ENCODE assay signal across 9 cellular contexts in genomic region chr10:69345402-69345801, GRCh38.
DNase-seq lines count a peak whose midpoint lies in the region; ATAC-seq and TF ChIP-seq lines count a peak whose summit lies in the region.
"Had no signal": no experiment of that assay in that cellular context is flagged by ENCODE, and none has a peak within 500 bp of the region (broad histone marks: within the 10 kb centered on the region; RNA-seq: fewer than 3 reads in every experiment).

No MANE protein-coding gene starts in this region.

- peak overlapping the region; percentile 65 to 95 (median 80) for H3K27ac Mint-ChIP-seq in CD14-positive monocyte
- H3K27ac Mint-ChIP-seq in activated T-helper 17 cell treated with anti-CD3 and anti-CD28 coated beads, Interleukin-2, amount 50 U/mL, for 72 hours: peak overlapping the region; percentile 87
- H3K27ac Mint-ChIP-seq in memory B cell: peak overlapping the region; percentile 88

- H3K4me3 Mint-ChIP-seq in CD14-positive monocyte: no peak overlapping the region
- peak overlapping the region; percentile 42 for H3K4me3 Mint-ChIP-seq in activated T-helper 17 cell treated with anti-CD3 and anti-CD28 coated beads, Interleukin-2, amount 50 U/mL, for 72 hours
- H3K4me3 Mint-ChIP-seq in memory B cell: peak overlapping the region; percentile 77

- intact Hi-C loops in CD14-positive monocyte (cut with micrococcal nuclease): loop anchor here in 1 of 2 donors (5.0 kb wide), 1 partner anchor 33 kb away; no protein-coding TSS in a partner anchor

- H3K9me3 Mint-ChIP-seq in CD14-positive monocyte: peaks cover 0 to 3% (median 0%) of the 10 kb centered on the region in 7 donors
- no peaks in the 10 kb centered on the region for H3K9me3 Mint-ChIP-seq in activated T-helper 17 cell treated with anti-CD3 and anti-CD28 coated beads, Interleukin-2, amount 50 U/mL, for 72 hours
- H3K9me3 Mint-ChIP-seq in memory B cell: no peaks in the 10 kb centered on the region

- DNase-seq in CD14-positive monocyte (ENCODE audit: low spot score): no peak
- peak; percentile 67 for DNase-seq in NCI-H1092 treated with DMSO at 0.1 percent for 48 hours (lab: John Stamatoyannopoulos, UW)
- no peak for DNase-seq in memory B cell (ENCODE audit: low spot score in 2 of 2)
- no peak for DNase-seq in ureter (ENCODE audit: low spot score)
- DNase-seq in SK-N-DZ (ENCODE audit: low spot score): no peak
- DNase-seq: EL had no signal

- H3K27me3 Mint-ChIP-seq in CD14-positive monocyte (ENCODE audit: low read depth in 3 of 3) (peaks cover 0 to 6% (median 0%) of the 10 kb centered on the region in 3 donors), memory B cell (no peaks in the 10 kb centered on the region)
- no peaks in the 10 kb centered on the region for H3K27me3 Mint-ChIP-seq in activated T-helper 17 cell treated with anti-CD3 and anti-CD28 coated beads, Interleukin-2, amount 50 U/mL, for 72 hours

- H3K36me3 Mint-ChIP-seq in CD14-positive monocyte (peaks cover 33 to 49% of the 10 kb centered on the region in 2 donors), memory B cell (peaks cover 19% of the 10 kb centered on the region)
- H3K36me3 Mint-ChIP-seq in activated T-helper 17 cell treated with anti-CD3 and anti-CD28 coated beads, Interleukin-2, amount 50 U/mL, for 72 hours (ENCODE audit: low read depth): peaks cover 94% of the 10 kb centered on the region

- no peak for TF ChIP-seq CTCF in CD14-positive monocyte (IDR thresholded peaks at IDR 0.05)

- peak; percentile 14 for ATAC-seq in activated T-helper 17 cell treated with anti-CD3 and anti-CD28 coated beads, Interleukin-2, amount 50 U/mL, for 72 hours (replicated peaks)
- ATAC-seq in memory B cell (ENCODE audit: low read depth): peak; percentile 12
- no peak for ATAC-seq in GM21723 (IDR thresholded peaks at IDR 0.05; ENCODE audit: unreplicated experiment)
- no peak for ATAC-seq in GM18511 (IDR thresholded peaks at IDR 0.05; ENCODE audit: unreplicated experiment)

- H3K4me1 Mint-ChIP-seq in CD14-positive monocyte (peaks cover 90% of the 10 kb centered on the region), memory B cell (peaks cover 66% of the 10 kb centered on the region)
- H3K4me1 Mint-ChIP-seq in activated T-helper 17 cell treated with anti-CD3 and anti-CD28 coated beads, Interleukin-2, amount 50 U/mL, for 72 hours: peaks cover 56% of the 10 kb centered on the region

Comparison
In these comparisons a context has a peak if more than half of its experiments do, and no peak if none do; other contexts are left out.
1. H3K4me3 Mint-ChIP-seq: peak in activated T-helper 17 cell treated with anti-CD3 and anti-CD28 coated beads, Interleukin-2, amount 50 U/mL, for 72 hours (single experiment) and memory B cell (single experiment); none in CD14-positive monocyte (0 of 2).
2. ATAC-seq: peak in activated T-helper 17 cell treated with anti-CD3 and anti-CD28 coated beads, Interleukin-2, amount 50 U/mL, for 72 hours (single experiment) and memory B cell (single experiment); none in GM21723 (single experiment) and GM18511 (single experiment).
3. Peak in every context shown above with its lines, with median percentiles within 50 percentile points of each other: H3K27ac Mint-ChIP-seq.